ENCODE assay signal across 1 cellular context in genomic region chr7:139168480-139168879, GRCh38.
TF ChIP-seq lines count a peak whose summit lies in the region.

No MANE protein-coding gene starts in this region.

TF ChIP-seq in Ishikawa, 13 proteins besides CTCF, POLR2A, EP300 and RAD21 (continued from another document):
- TF ChIP-seq USF1 (IDR thresholded peaks at IDR 0.05): no peak
TF ChIP-seq in Ishikawa: peak in this region for 1.
